20 cellular contexts compared by ENCODE assay signal in the genomic region with DNA sequence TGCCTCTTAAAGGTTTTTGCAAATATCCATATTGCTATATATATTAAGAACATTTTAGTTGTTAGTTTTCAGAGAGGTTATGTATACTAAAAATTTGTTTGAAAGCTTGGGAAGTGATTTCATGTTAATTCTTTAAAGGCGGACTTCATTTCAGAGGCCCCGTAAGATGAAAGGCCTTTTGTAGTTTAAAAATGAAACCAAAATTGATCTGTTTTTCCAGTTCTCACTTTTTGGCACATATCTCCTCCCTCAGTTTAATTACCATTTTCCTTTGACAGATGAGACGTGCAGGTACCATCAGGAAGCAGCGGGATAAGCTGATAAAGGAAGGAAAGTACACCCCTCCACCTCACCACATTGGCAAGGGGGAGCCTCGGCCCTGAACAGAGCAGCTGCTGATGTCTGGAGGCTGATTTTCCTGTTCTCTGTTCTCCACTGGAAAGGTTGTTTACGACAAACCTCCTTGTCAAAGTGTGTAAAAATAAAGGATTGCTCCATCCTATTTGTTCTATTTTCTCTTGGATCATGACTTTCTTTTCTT. TPM values are rescaled to one million over a fixed set of nuclear protein-coding genes. Genes with fewer than 3 reads are reported as not detected.
A peak's percentile ranks its signal among the peaks of the same experiment; 100 is the strongest.
DNase-seq lines count a peak whose midpoint lies in the region; ATAC-seq and TF ChIP-seq lines count a peak whose summit lies in the region.
"Had no signal": no experiment of that assay in that cellular context is flagged by ENCODE, and none has a peak within 500 bp of the region (broad histone marks: within the 10 kb centered on the region; RNA-seq: fewer than 3 reads in every experiment).

No MANE protein-coding gene starts in this region.

- no peaks in the 10 kb centered on the region for H3K27me3 Mint-ChIP-seq in activated CD4-positive, alpha-beta T cell treated with anti-CD3 and anti-CD28 coated beads, Interleukin-2, amount 10 ng/mL, durations not matched to agents 24 days and 14 days
- no peaks in the 10 kb centered on the region for H3K27me3 Mint-ChIP-seq in CD4-positive, CD25-positive, alpha-beta regulatory T cell
- no peaks in the 10 kb centered on the region for H3K27me3 Mint-ChIP-seq in activated T-helper 2 cell treated with anti-CD3 and anti-CD28 coated beads, Interferon-gamma antibody, Interleukin-2, Interleukin-4, amounts not matched to agents 10 μg/mL and 5 μg/mL and 100 μg/mL, durations not matched to agents 14 hours and 24 hours and 36 hours (ENCODE audit: low read depth)

- peaks cover 11% of the 10 kb centered on the region for H3K4me1 ChIP-seq in CD4-positive, CD25-positive, alpha-beta regulatory T cell (ENCODE audit: control insufficient read depth, insufficient read depth, low read length, poor library complexity, severe bottlenecking)
- H3K4me1 ChIP-seq in esophagus muscularis mucosa, result peaks cover 16 to 30% (median 21%) of the 10 kb centered on the region in 4 donors
- H3K4me1 ChIP-seq: prostate gland, suprapubic skin had no signal

- intact Hi-C loops in activated CD4-positive, alpha-beta T cell treated with anti-CD3 and anti-CD28 coated beads, Interleukin-2, amount 10 ng/mL, durations not matched to agents 24 days and 14 days (cut with micrococcal nuclease), result no loop called here
- intact Hi-C loops in activated T-helper 2 cell treated with anti-CD3 and anti-CD28 coated beads, Interferon-gamma antibody, Interleukin-2, Interleukin-4, amounts not matched to agents 10 μg/mL and 5 μg/mL and 100 μg/mL, durations not matched to agents 14 hours and 24 hours and 36 hours (cut with micrococcal nuclease), result no loop called here
- intact Hi-C loops in esophagus muscularis mucosa (cut with DNase I), result no loop called here

- H3K27ac Mint-ChIP-seq in activated CD4-positive, alpha-beta T cell treated with anti-CD3 and anti-CD28 coated beads, Interleukin-2, amount 10 ng/mL, durations not matched to agents 24 days and 14 days, result peak overlapping the region; percentile 76
- peak overlapping the region; percentile 97 to 99 (median 99) for H3K27ac Mint-ChIP-seq in CD4-positive, CD25-positive, alpha-beta regulatory T cell
- H3K27ac Mint-ChIP-seq in activated T-helper 2 cell treated with anti-CD3 and anti-CD28 coated beads, Interferon-gamma antibody, Interleukin-2, Interleukin-4, amounts not matched to agents 10 μg/mL and 5 μg/mL and 100 μg/mL, durations not matched to agents 14 hours and 24 hours and 36 hours, result peak overlapping the region; percentile 87
- H3K27ac Mint-ChIP-seq: endodermal cell had no signal

- H3K27me3 ChIP-seq in CD4-positive, CD25-positive, alpha-beta regulatory T cell (ENCODE audit: control insufficient read depth, insufficient read depth, low read length), result no peaks in the 10 kb centered on the region
- H3K27me3 ChIP-seq in esophagus muscularis mucosa, result no peaks in the 10 kb centered on the region
- H3K27me3 ChIP-seq: heart left ventricle, suprapubic skin had no signal

- TF ChIP-seq CTCF in esophagus muscularis mucosa (IDR thresholded peaks at IDR 0.05), result no peak

- H3K9me3 ChIP-seq in CD4-positive, CD25-positive, alpha-beta regulatory T cell (ENCODE audit: control insufficient read depth in 2 of 2, low read length in 2 of 2), result no peaks in the 10 kb centered on the region
- no peaks in the 10 kb centered on the region for H3K9me3 ChIP-seq in esophagus muscularis mucosa
- H3K9me3 ChIP-seq: heart left ventricle, prostate gland, suprapubic skin had no signal

- TF ChIP-seq POLR2A in esophagus muscularis mucosa (IDR thresholded peaks at IDR 0.05; ENCODE audit: low read depth), result no peak

- peaks cover 32% of the 10 kb centered on the region for H3K4me1 Mint-ChIP-seq in activated CD4-positive, alpha-beta T cell treated with anti-CD3 and anti-CD28 coated beads, Interleukin-2, amount 10 ng/mL, durations not matched to agents 24 days and 14 days
- peaks cover 23 to 47% (median 39%) of the 10 kb centered on the region in 4 donors for H3K4me1 Mint-ChIP-seq in CD4-positive, CD25-positive, alpha-beta regulatory T cell
- H3K4me1 Mint-ChIP-seq in activated T-helper 2 cell treated with anti-CD3 and anti-CD28 coated beads, Interferon-gamma antibody, Interleukin-2, Interleukin-4, amounts not matched to agents 10 μg/mL and 5 μg/mL and 100 μg/mL, durations not matched to agents 14 hours and 24 hours and 36 hours (ENCODE audit: low read depth), result peaks cover 29% of the 10 kb centered on the region
- H3K4me1 Mint-ChIP-seq: endodermal cell had no signal

- peak; percentile 69 for DNase-seq in activated CD4-positive, alpha-beta T cell treated with anti-CD3 and anti-CD28 coated beads, Interleukin-2, amount 10 ng/mL, durations not matched to agents 24 days and 14 days
- no peak for DNase-seq in activated CD4-positive, alpha-beta T cell treated with anti-CD3 and anti-CD28 coated beads for 48 hours
- peak in 2 of 3 donors; percentile 50 to 59 for DNase-seq in CD4-positive, CD25-positive, alpha-beta regulatory T cell
- DNase-seq in activated T-helper 2 cell treated with anti-CD3 and anti-CD28 coated beads, Interferon-gamma antibody, Interleukin-2, Interleukin-4, amounts not matched to agents 10 μg/mL and 5 μg/mL and 100 μg/mL, durations not matched to agents 14 hours and 24 hours and 36 hours (ENCODE audit: low spot score), result no peak
- peak; percentile 22 for DNase-seq in mesenteric fat pad (ENCODE audit: low spot score)
- no peak for DNase-seq in DMS 273 treated with DMSO at 0.1 percent for 48 hours (lab: John Stamatoyannopoulos, UW)
- DNase-seq in GOT3 (lab: John Stamatoyannopoulos, UW), result no peak
- DNase-seq in esophagus muscularis mucosa (ENCODE audit: extremely low spot score), result no peak
- DNase-seq: 8988T; amygdala; cerebellar nuclear complex; endodermal cell; heart left ventricle; NCI-H1105; NCI-H524 treated with DMSO at 0.1 percent for 48 hours; stimulated activated CD4-positive, alpha-beta T cell treated with anti-CD3 and anti-CD28 coated beads, Interleukin-4, amount 100 ng/mL, for 1 hour; WERI-Rb-1 had no signal

- no peak for ATAC-seq in CD4-positive, CD25-positive, alpha-beta regulatory T cell (ENCODE audit: low read depth in 2 of 2)
- ATAC-seq: heart left ventricle had no signal

- H3K4me3 Mint-ChIP-seq in activated CD4-positive, alpha-beta T cell treated with anti-CD3 and anti-CD28 coated beads, Interleukin-2, amount 10 ng/mL, durations not matched to agents 24 days and 14 days, result peak overlapping the region; percentile 79
- peak overlapping the region; percentile 85 to 89 (median 88) for H3K4me3 Mint-ChIP-seq in CD4-positive, CD25-positive, alpha-beta regulatory T cell
- H3K4me3 Mint-ChIP-seq in activated T-helper 2 cell treated with anti-CD3 and anti-CD28 coated beads, Interferon-gamma antibody, Interleukin-2, Interleukin-4, amounts not matched to agents 10 μg/mL and 5 μg/mL and 100 μg/mL, durations not matched to agents 14 hours and 24 hours and 36 hours (ENCODE audit: low read depth), result peak overlapping the region; percentile 74
- H3K4me3 Mint-ChIP-seq: endodermal cell had no signal

- peaks cover 60% of the 10 kb centered on the region for H3K36me3 Mint-ChIP-seq in activated CD4-positive, alpha-beta T cell treated with anti-CD3 and anti-CD28 coated beads, Interleukin-2, amount 10 ng/mL, durations not matched to agents 24 days and 14 days (ENCODE audit: low read depth)
- peaks cover 21% of the 10 kb centered on the region for H3K36me3 Mint-ChIP-seq in CD4-positive, CD25-positive, alpha-beta regulatory T cell
- H3K36me3 Mint-ChIP-seq in activated T-helper 2 cell treated with anti-CD3 and anti-CD28 coated beads, Interferon-gamma antibody, Interleukin-2, Interleukin-4, amounts not matched to agents 10 μg/mL and 5 μg/mL and 100 μg/mL, durations not matched to agents 14 hours and 24 hours and 36 hours (ENCODE audit: low read depth), result peaks cover 71% of the 10 kb centered on the region

- H3K9me3 Mint-ChIP-seq in activated CD4-positive, alpha-beta T cell treated with anti-CD3 and anti-CD28 coated beads, Interleukin-2, amount 10 ng/mL, durations not matched to agents 24 days and 14 days, result no peaks in the 10 kb centered on the region
- H3K9me3 Mint-ChIP-seq in CD4-positive, CD25-positive, alpha-beta regulatory T cell, result no peaks in the 10 kb centered on the region
- no peaks in the 10 kb centered on the region for H3K9me3 Mint-ChIP-seq in activated T-helper 2 cell treated with anti-CD3 and anti-CD28 coated beads, Interferon-gamma antibody, Interleukin-2, Interleukin-4, amounts not matched to agents 10 μg/mL and 5 μg/mL and 100 μg/mL, durations not matched to agents 14 hours and 24 hours and 36 hours

- no peak for TF ChIP-seq EP300 in esophagus muscularis mucosa (IDR thresholded peaks at IDR 0.05)

- 73% methylated on average over 6 of the region's 6 CpGs for WGBS in esophagus muscularis mucosa

- peak overlapping the region; percentile 73 for H3K27ac ChIP-seq in CD4-positive, CD25-positive, alpha-beta regulatory T cell (ENCODE audit: insufficient read depth, low read length, poor library complexity, severe bottlenecking)
- no peak overlapping the region for H3K27ac ChIP-seq in esophagus muscularis mucosa (replicated peaks in 1 of 4)
- H3K27ac ChIP-seq: suprapubic skin, WERI-Rb-1 had no signal

- H3K4me3 ChIP-seq in CD4-positive, CD25-positive, alpha-beta regulatory T cell (ENCODE audit: low read depth, low read length), result peak overlapping the region; percentile 76
- H3K4me3 ChIP-seq in esophagus muscularis mucosa, result no peak overlapping the region
- H3K4me3 ChIP-seq: lung, prostate gland, suprapubic skin had no signal

- peaks cover 27% of the 10 kb centered on the region for H3K36me3 ChIP-seq in CD4-positive, CD25-positive, alpha-beta regulatory T cell (ENCODE audit: control insufficient read depth, insufficient read depth, low read length)
- peaks cover 53 to 96% (median 91%) of the 10 kb centered on the region in 4 donors for H3K36me3 ChIP-seq in esophagus muscularis mucosa

RNA-seq across cellular contexts. Expression of a gene that starts 8.0 kb away (rescaled TPM):
- 162 and 164 TPM in 2 replicates for total RNA-seq in activated CD4-positive, alpha-beta T cell treated with anti-CD3 and anti-CD28 coated beads, Interleukin-2, amount 10 ng/mL, durations not matched to agents 24 days and 14 days
- total RNA-seq in CD4-positive, CD25-positive, alpha-beta regulatory T cell, result 101 TPM
- 100 to 1,000 TPM; 612 to 867 (median 641) TPM for polyA plus RNA-seq in CD4-positive, CD25-positive, alpha-beta regulatory T cell
- 173 and 188 TPM in 2 replicates for total RNA-seq in activated T-helper 2 cell treated with anti-CD3 and anti-CD28 coated beads, Interferon-gamma antibody, Interleukin-2, Interleukin-4, amounts not matched to agents 10 μg/mL and 5 μg/mL and 100 μg/mL, durations not matched to agents 14 hours and 24 hours and 36 hours
- 233 TPM for total RNA-seq in mesenteric fat pad
- total RNA-seq in esophagus muscularis mucosa, result 100 to 1,000 TPM; 274 to 655 (median 373) TPM

RNA-seq across cellular contexts. Expression of a gene that starts 43.1 kb away (rescaled TPM):
- 76.0 and 79.3 TPM in 2 replicates for total RNA-seq in activated CD4-positive, alpha-beta T cell treated with anti-CD3 and anti-CD28 coated beads, Interleukin-2, amount 10 ng/mL, durations not matched to agents 24 days and 14 days
- 97.9 TPM for total RNA-seq in CD4-positive, CD25-positive, alpha-beta regulatory T cell
- polyA plus RNA-seq in CD4-positive, CD25-positive, alpha-beta regulatory T cell, result 100 to 1,000 TPM in 2 of 4 donors, 10 to 100 TPM in 2; 99.4 to 109 (median 103) TPM
- 68.6 and 69.7 TPM in 2 replicates for total RNA-seq in activated T-helper 2 cell treated with anti-CD3 and anti-CD28 coated beads, Interferon-gamma antibody, Interleukin-2, Interleukin-4, amounts not matched to agents 10 μg/mL and 5 μg/mL and 100 μg/mL, durations not matched to agents 14 hours and 24 hours and 36 hours
- total RNA-seq in mesenteric fat pad (62.9 TPM), esophagus muscularis mucosa (10 to 100 TPM; 59.0 to 93.1 (median 69.2) TPM)

Comparison
In these comparisons a context has a peak if more than half of its experiments do, and no peak if none do; other contexts are left out.
1. DNase-seq: peak in activated CD4-positive, alpha-beta T cell treated with anti-CD3 and anti-CD28 coated beads, Interleukin-2, amount 10 ng/mL, durations not matched to agents 24 days and 14 days (single experiment), CD4-positive, CD25-positive, alpha-beta regulatory T cell (2 of 3) and mesenteric fat pad (single experiment); none in activated CD4-positive, alpha-beta T cell treated with anti-CD3 and anti-CD28 coated beads for 48 hours (single experiment), activated T-helper 2 cell treated with anti-CD3 and anti-CD28 coated beads, Interferon-gamma antibody, Interleukin-2, Interleukin-4, amounts not matched to agents 10 μg/mL and 5 μg/mL and 100 μg/mL, durations not matched to agents 14 hours and 24 hours and 36 hours (single experiment), DMS 273 treated with DMSO at 0.1 percent for 48 hours (single experiment), GOT3 (single experiment) and esophagus muscularis mucosa (single experiment).
2. Peak in every context shown above with its lines, with median percentiles within 50 percentile points of each other: H3K27ac Mint-ChIP-seq and H3K4me3 Mint-ChIP-seq.